ENCODE assay signal across 19 cellular contexts in genomic region chr14:95228240-95228639, GRCh38.
"Had no signal": no experiment of that assay in that cellular context is flagged by ENCODE, and none has a peak within 500 bp of the region (broad histone marks: within the 10 kb centered on the region; RNA-seq: fewer than 3 reads in every experiment).

No MANE protein-coding gene starts in this region.

- H3K27ac ChIP-seq: gastroesophageal sphincter, heart right ventricle, psoas muscle, testis had no signal

- DNase-seq: activated CD4-positive, alpha-beta T cell treated with anti-CD3 and anti-CD28 coated beads, Interleukin-2, amount 10 ng/mL, durations not matched to agents 24 days and 14 days; activated CD4-positive, CD25-positive, alpha-beta regulatory T cell; activated CD8-positive, alpha-beta T cell treated with anti-CD3 and anti-CD28 coated beads, Interleukin-2, amount 10 ng/mL, durations not matched to agents 7 days and 5 days; activated naive CD4-positive, alpha-beta T cell treated with anti-CD3 and anti-CD28 coated beads for 36 hours; activated T-cell treated with anti-CD3 and anti-CD28 coated beads, Interleukin-2, amount 50 U/mL, for 4 hours; cerebellar nuclear complex; effector CD4-positive, alpha-beta T cell; heart right ventricle; nephron progenitor cell; psoas muscle; small intestine; stimulated activated CD4-positive, alpha-beta T cell treated with anti-CD3 and anti-CD28 coated beads, Interleukin-4, amount 100 ng/mL, for 24 hours; T-helper 1 cell; T1000; testis; upper lobe of left lung had no signal

- ATAC-seq: activated CD8-positive, alpha-beta T cell treated with anti-CD3 and anti-CD28 coated beads, Interleukin-2, amount 10 ng/mL, durations not matched to agents 7 days and 5 days; activated T-cell treated with anti-CD3 and anti-CD28 coated beads, Interleukin-2, amount 50 U/mL, for 4 hours; esophagus mucosa; gastroesophageal sphincter; heart right ventricle; psoas muscle; stimulated activated memory B cell treated with anti-CD40 and anti-IgM and Interleukin-4, amounts not matched to agents 10 μg/mL and 1 μg/mL and 100 μg/mL, for 72 hours had no signal

- H3K27me3 ChIP-seq: testis, upper lobe of left lung had no signal

- H3K4me1 ChIP-seq: testis had no signal

- H3K9me3 ChIP-seq: gastroesophageal sphincter, heart right ventricle, psoas muscle, testis, upper lobe of left lung had no signal

- H3K4me3 ChIP-seq: gastroesophageal sphincter, heart right ventricle, testis, upper lobe of left lung had no signal

- H3K36me3 ChIP-seq: gastroesophageal sphincter, heart right ventricle, upper lobe of left lung had no signal
